27 cellular contexts compared by ENCODE assay signal in the genomic region with DNA sequence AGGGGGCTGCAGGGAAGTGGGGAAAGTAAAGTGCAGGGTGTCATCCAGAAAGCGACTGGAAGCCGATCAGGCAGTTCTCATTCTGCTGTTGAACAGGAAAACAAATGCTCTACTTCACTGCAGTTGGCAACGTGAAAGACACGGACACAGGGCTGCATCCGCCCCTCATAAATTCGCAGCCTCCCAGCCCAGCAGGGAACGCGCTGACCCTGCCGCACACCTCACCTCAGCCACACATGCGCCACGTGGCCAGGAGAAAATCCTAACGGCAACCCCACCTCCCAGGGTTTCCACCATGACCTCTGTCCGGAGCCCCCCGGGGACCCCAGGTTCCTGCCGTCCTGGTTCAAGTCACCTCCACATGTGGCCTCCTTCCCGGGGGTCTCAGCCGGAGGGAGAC.
A peak's percentile ranks its signal among the peaks of the same experiment; 100 is the strongest.
DNase-seq lines count a peak whose midpoint lies in the region; ATAC-seq and TF ChIP-seq lines count a peak whose summit lies in the region.
"Had no signal": no experiment of that assay in that cellular context is flagged by ENCODE, and none has a peak within 500 bp of the region (broad histone marks: within the 10 kb centered on the region; RNA-seq: fewer than 3 reads in every experiment).

No MANE protein-coding gene starts in this region.

- peak overlapping the region; percentile 35; the same call in 1 of the 2 replicates for H2AK5ac ChIP-seq in IMR-90 (ENCODE audit: low read depth, low read length)

- no peak overlapping the region for H3K23ac ChIP-seq in IMR-90 (ENCODE audit: low read depth, low read length)

- dilution Hi-C loops in IMR-90 (cut with HindIII; ENCODE audit: low sequenced_read_pairs, unreplicated experiment): no loop called here

- H2AFZ ChIP-seq in IMR-90 (replicated peaks; ENCODE audit: low read length, poor library complexity): peak overlapping the region; percentile 18
- H2AFZ ChIP-seq: hepatocyte had no signal

- POLR2A ChIA-PET in IMR-90 (lab: Charles Lee; ENCODE audit: unreplicated experiment): no interaction called here

- no peak overlapping the region for H4K5ac ChIP-seq in IMR-90 (ENCODE audit: low read depth, low read length)

- no peak overlapping the region for H2BK20ac ChIP-seq in IMR-90 (ENCODE audit: low read depth, low read length)

- H3K4me2 ChIP-seq in IMR-90 (ENCODE audit: low read depth, low read length): no peak overlapping the region
- H3K4me2 ChIP-seq: BLaER1 treated with 17β-estradiol and CSF1 and Interleukin-3, amounts not matched to agents 10 nM and 100 nM; hepatocyte had no signal

- H3K36me3 ChIP-seq in IMR-90 (ENCODE audit: control insufficient read depth, insufficient read depth, low read length) (no peaks in the 10 kb centered on the region), prostate gland (no peaks in the 10 kb centered on the region)
- H3K36me3 ChIP-seq: BLaER1 treated with 17β-estradiol and CSF1 and Interleukin-3, amounts not matched to agents 10 nM and 100 nM; esophagus squamous epithelium; upper lobe of left lung had no signal

- ATAC-seq in IMR-90 (ENCODE audit: low read depth): no peak
- ATAC-seq in sciatic nerve: no peak
- no peak for ATAC-seq in GM19351 (IDR thresholded peaks at IDR 0.05; ENCODE audit: unreplicated experiment)
- ATAC-seq: activated T-helper 17 cell treated with anti-CD3 and anti-CD28 coated beads, Interleukin-2, amount 50 U/mL, for 72 hours; left colon; T-cell had no signal

- H3K27me3 ChIP-seq in IMR-90 (ENCODE audit: control insufficient read depth, insufficient read depth, low read length) (no peaks in the 10 kb centered on the region; the same call in 1 of the 2 replicates), prostate gland (replicated peaks; ENCODE audit: insufficient read depth) (no peaks in the 10 kb centered on the region)
- H3K27me3 ChIP-seq: BLaER1 treated with 17β-estradiol and CSF1 and Interleukin-3, amounts not matched to agents 10 nM and 100 nM; hepatocyte; upper lobe of left lung had no signal

- 76% methylated on average over 5 of the region's 17 CpGs; no CpG with 5 or more reads in 1 of the 2 experiments for WGBS in IMR-90 (ENCODE audit: extremely low coverage in 2 of 2, insufficient read length in 1 of 2), 2 experiments
- WGBS in prostate gland: 20% methylated on average over 17 of the region's 17 CpGs

- no peak overlapping the region for H2BK5ac ChIP-seq in IMR-90 (ENCODE audit: low read depth, low read length, poor library complexity, severe bottlenecking)

- no peak overlapping the region for H3K18ac ChIP-seq in IMR-90 (ENCODE audit: low read depth, low read length)

- no peak overlapping the region for H3K9ac ChIP-seq in IMR-90 (ENCODE audit: low read depth, low read length)
- H3K9ac ChIP-seq: BLaER1 treated with 17β-estradiol and CSF1 and Interleukin-3, amounts not matched to agents 10 nM and 100 nM had no signal

- H3K27ac ChIP-seq in IMR-90 (ENCODE audit: insufficient read depth, low read length) (no peak overlapping the region), epithelial cell of prostate (peak overlapping the region; percentile 52), prostate gland (no peak overlapping the region)
- H3K27ac ChIP-seq: BLaER1 treated with 17β-estradiol and CSF1 and Interleukin-3, amounts not matched to agents 10 nM and 100 nM; hepatocyte; upper lobe of left lung had no signal

- H4K91ac ChIP-seq in IMR-90 (ENCODE audit: insufficient read depth, low read depth, low read length): no peak overlapping the region

- no peak for TF ChIP-seq POLR2A in IMR-90 (IDR thresholded peaks at IDR 0.05; ENCODE audit: low read depth, low read length)
- no peak for TF ChIP-seq POLR2A in prostate gland (IDR thresholded peaks at IDR 0.05)

- peak overlapping the region; percentile 23 for H2AK9ac ChIP-seq in IMR-90 (replicated peaks; ENCODE audit: low read depth, low read length, poor library complexity)

- TF ChIP-seq CTCF in IMR-90 (conservative IDR thresholded peaks at IDR 0.05; ENCODE audit: low read depth, low read length) (no peak), prostate gland (IDR thresholded peaks at IDR 0.05) (no peak)

- no peak overlapping the region for H3K4ac ChIP-seq in IMR-90 (ENCODE audit: low read depth, low read length)

- H3K56ac ChIP-seq in IMR-90 (ENCODE audit: extremely low read depth, insufficient read depth, low read length): no peak overlapping the region

- TF ChIP-seq RAD21 in IMR-90 (IDR thresholded peaks at IDR 0.05; ENCODE audit: low read length): no peak

- H3K79me1 ChIP-seq in IMR-90 (ENCODE audit: low read depth in 1 of 2, low read length in 2 of 2): no peaks in the 10 kb centered on the region

- no peak overlapping the region for H3K4me3 ChIP-seq in IMR-90 (ENCODE audit: insufficient read depth, low read depth, low read length)
- no peak overlapping the region for H3K4me3 ChIP-seq in prostate gland
- H3K4me3 ChIP-seq: BLaER1 treated with 17β-estradiol and CSF1 and Interleukin-3, amounts not matched to agents 10 nM and 100 nM; esophagus squamous epithelium; hepatocyte; upper lobe of left lung had no signal

- 0 out of 2 replicates have a peak overlapping the region, but pooled peaks have one; percentile 59 for H3K14ac ChIP-seq in IMR-90 (replicated peaks; ENCODE audit: low read depth, low read length)

- CTCF ChIA-PET in IMR-90 (lab: Yijun Ruan, JAX): no interaction called here

- H2BK120ac ChIP-seq in IMR-90 (ENCODE audit: low read depth, low read length): no peak overlapping the region

- in situ Hi-C loops in IMR-90 (cut with MboI; ENCODE audit: low sequenced_read_pairs): no loop called here

- no TSS peak for BruUV-seq in IMR-90 (replicated peaks; lab: Mats Ljungman, UMichigan)

- DNase-seq in EH (ENCODE audit: low read depth) (peak; percentile 27), IMR-90 (no peak), epithelial cell of prostate (ENCODE audit: low read depth, low spot score) (no peak), prostate gland (ENCODE audit: low spot score) (peak; percentile 39), sciatic nerve (ENCODE audit: low spot score) (no peak), NCI-H446 (lab: John Stamatoyannopoulos, UW) (no peak), retina (no peak)
- DNase-seq: activated CD4-positive, alpha-beta memory T cell treated with anti-CD3 and anti-CD28 coated beads, Interleukin-2, amount 10 ng/mL, durations not matched to agents 7 days and 5 days; activated CD4-positive, CD25-positive, alpha-beta regulatory T cell treated with anti-CD3 and anti-CD28 coated beads, Interleukin-2, amount 50 U/mL, for 72 hours; activated CD8-positive, alpha-beta memory T cell treated with anti-CD3 and anti-CD28 coated beads, Interleukin-2, amount 50 U/mL, for 48 hours; activated naive CD4-positive, alpha-beta T cell treated with anti-CD3 and anti-CD28 coated beads, Interleukin-2, amount 50 U/mL, for 16 hours; central memory CD4-positive, alpha-beta T cell; DMS79; esophagus squamous epithelium; GF-D8; left colon; mesendoderm; NCI-H187; NCI-H526; RPMI8226; stimulated activated CD4-positive, alpha-beta T cell treated with anti-CD3 and anti-CD28 coated beads, Interleukin-2, amount 100 ng/mL, for 48 hours; T-cell; upper lobe of left lung had no signal

- H2BK15ac ChIP-seq in IMR-90 (ENCODE audit: low read depth, low read length): no peak overlapping the region

- H3K4me1 ChIP-seq in IMR-90 (ENCODE audit: control insufficient read depth, insufficient read depth, low read length) (peaks cover 2% of the 10 kb centered on the region), prostate gland (replicated peaks) (peaks cover 2% of the 10 kb centered on the region)
- H3K4me1 ChIP-seq: BLaER1 treated with 17β-estradiol and CSF1 and Interleukin-3, amounts not matched to agents 10 nM and 100 nM; upper lobe of left lung had no signal

- intact Hi-C loops in IMR-90 (cut with micrococcal nuclease) (no loop called here), prostate gland (cut with DNase I) (no loop called here), sciatic nerve (cut with DNase I) (no loop called here)

- H3K9me3 ChIP-seq in IMR-90 (ENCODE audit: control insufficient read depth, insufficient read depth, low read length) (no peaks in the 10 kb centered on the region), prostate gland (no peaks in the 10 kb centered on the region)
- H3K9me3 ChIP-seq: esophagus squamous epithelium, upper lobe of left lung had no signal

- peaks cover 15% of the 10 kb centered on the region for H3K9me1 ChIP-seq in IMR-90 (ENCODE audit: insufficient read depth, low read length)

- no peaks in the 10 kb centered on the region; the same call in 1 of the 2 replicates for H4K20me1 ChIP-seq in IMR-90 (ENCODE audit: insufficient read depth, low read length)
- H4K20me1 ChIP-seq: BLaER1 treated with 17β-estradiol and CSF1 and Interleukin-3, amounts not matched to agents 10 nM and 100 nM had no signal

- H4K8ac ChIP-seq in IMR-90 (ENCODE audit: low read depth in 2 of 2, low read length in 2 of 2): no peak overlapping the region

TF ChIP-seq in IMR-90, 13 proteins besides CTCF, POLR2A, EP300 and RAD21 (continues in another document):
- TF ChIP-seq MXI1 (IDR thresholded peaks at IDR 0.05; ENCODE audit: borderline replicate concordance, low read depth, low read length) (no peak), SMC3 (IDR thresholded peaks at IDR 0.05; ENCODE audit: low read depth, low read length) (no peak), BHLHE40 (IDR thresholded peaks at IDR 0.05; ENCODE audit: low read depth, low read length) (no peak), ELK1 (IDR thresholded peaks at IDR 0.05; ENCODE audit: borderline replicate concordance, low read depth, low read length) (no peak), FOS (IDR thresholded peaks at IDR 0.05; ENCODE audit: low read depth, low read length) (no peak), NFE2L2 (IDR thresholded peaks at IDR 0.05; ENCODE audit: low read depth, low read length) (no peak), RFX5 (IDR thresholded peaks at IDR 0.05; ENCODE audit: low read depth, low read length) (no peak), MAFK (IDR thresholded peaks at IDR 0.05; ENCODE audit: low read depth, low read length) (no peak)
- TF ChIP-seq, protein P1, sequence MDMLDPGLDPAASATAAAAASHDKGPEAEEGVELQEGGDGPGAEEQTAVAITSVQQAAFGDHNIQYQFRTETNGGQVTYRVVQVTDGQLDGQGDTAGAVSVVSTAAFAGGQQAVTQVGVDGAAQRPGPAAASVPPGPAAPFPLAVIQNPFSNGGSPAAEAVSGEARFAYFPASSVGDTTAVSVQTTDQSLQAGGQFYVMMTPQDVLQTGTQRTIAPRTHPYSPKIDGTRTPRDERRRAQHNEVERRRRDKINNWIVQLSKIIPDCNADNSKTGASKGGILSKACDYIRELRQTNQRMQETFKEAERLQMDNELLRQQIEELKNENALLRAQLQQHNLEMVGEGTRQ (IDR thresholded peaks at IDR 0.05; ENCODE audit: low read depth, low read length): no peak

Comparison
In these comparisons a context has a peak if more than half of its experiments do, and no peak if none do; other contexts are left out.
1. DNase-seq: peak in EH (single experiment) and prostate gland (single experiment); none in IMR-90 (single experiment), epithelial cell of prostate (single experiment), sciatic nerve (single experiment), NCI-H446 (0 of 2) and retina (single experiment).